ENCODE assay signal across 16 cellular contexts in the genomic region with DNA sequence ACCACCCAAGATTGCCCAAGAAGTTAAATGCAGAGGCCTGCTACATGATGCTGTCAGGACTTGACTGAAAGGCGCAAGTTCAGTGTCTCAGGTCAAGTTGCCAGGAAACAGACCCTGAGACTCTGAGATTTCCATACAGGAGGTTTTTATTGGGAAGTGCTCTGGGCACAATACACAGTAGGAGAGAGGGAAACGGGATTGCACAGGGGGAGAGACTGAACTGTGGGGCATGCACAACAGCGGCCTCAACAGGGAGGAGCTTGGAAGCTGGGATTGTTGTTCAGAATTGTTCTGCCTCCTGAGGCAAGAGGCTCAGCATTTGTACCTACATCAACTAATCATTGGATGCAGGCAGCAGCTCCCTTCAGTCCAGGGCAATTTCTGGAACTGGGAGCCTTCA. TPM values are rescaled to one million over a fixed set of nuclear protein-coding genes. Genes with fewer than 3 reads are reported as not detected.
A peak's percentile ranks its signal among the peaks of the same experiment; 100 is the strongest.
DNase-seq lines count a peak whose midpoint lies in the region; ATAC-seq and TF ChIP-seq lines count a peak whose summit lies in the region.
"Had no signal": no experiment of that assay in that cellular context is flagged by ENCODE, and none has a peak within 500 bp of the region (broad histone marks: within the 10 kb centered on the region; RNA-seq: fewer than 3 reads in every experiment).

No MANE protein-coding gene starts in this region.

- H3K36me3 Mint-ChIP-seq in activated CD8-positive, alpha-beta memory T cell treated with anti-CD3 and anti-CD28 coated beads, Interleukin-2, amount 10 ng/mL, durations not matched to agents 7 days and 5 days, result peaks cover 70% of the 10 kb centered on the region
- H3K36me3 Mint-ChIP-seq in WTC11, result no peaks in the 10 kb centered on the region

- no peaks in the 10 kb centered on the region for H3K27me3 Mint-ChIP-seq in activated CD8-positive, alpha-beta memory T cell treated with anti-CD3 and anti-CD28 coated beads, Interleukin-2, amount 10 ng/mL, durations not matched to agents 7 days and 5 days
- H3K27me3 Mint-ChIP-seq in WTC11 (ENCODE audit: low read depth), result peaks cover 13% of the 10 kb centered on the region
- H3K27me3 Mint-ChIP-seq: activated B cell treated with CpG ODN at 0.5 μM for 24 hours had no signal

- no peak for TF ChIP-seq POLR2A in spleen (IDR thresholded peaks at IDR 0.05)

- peak overlapping the region in 1 of 8 donors; percentile 15 for H3K4me3 ChIP-seq in spleen
- H3K4me3 ChIP-seq: A549 had no signal

- intact Hi-C loops in spleen (cut with DNase I; ENCODE audit: low total_unique reads), result loop anchor here (10.0 kb wide), 1 partner anchor 58 kb away; no protein-coding TSS in a partner anchor

- 69 to 79% (median 73%) methylated on average over 3 of the region's 3 CpGs for WGBS in spleen, 5 donors

- TF ChIP-seq CTCF in WTC11 (IDR thresholded peaks at IDR 0.05) (no peak), spleen (IDR thresholded peaks at IDR 0.05 in 8 of 11, conservative IDR thresholded peaks at IDR 0.05 in 3 of 11) (no peak)

- H3K9me3 ChIP-seq in spleen, result no peaks in the 10 kb centered on the region
- H3K9me3 ChIP-seq: A549 had no signal

- peak overlapping the region in 7 of 8 donors; percentile 67 to 96 (median 76) for H3K27ac ChIP-seq in spleen

- peaks cover 55% of the 10 kb centered on the region for H3K4me1 Mint-ChIP-seq in activated CD8-positive, alpha-beta memory T cell treated with anti-CD3 and anti-CD28 coated beads, Interleukin-2, amount 10 ng/mL, durations not matched to agents 7 days and 5 days
- H3K4me1 Mint-ChIP-seq in WTC11, result peaks cover 14% of the 10 kb centered on the region

- H3K4me3 Mint-ChIP-seq in activated CD8-positive, alpha-beta memory T cell treated with anti-CD3 and anti-CD28 coated beads, Interleukin-2, amount 10 ng/mL, durations not matched to agents 7 days and 5 days, result no peak overlapping the region
- H3K4me3 Mint-ChIP-seq in WTC11, result no peak overlapping the region

- in situ Hi-C loops in G401 (cut with HindIII; ENCODE audit: low sequenced_read_pairs), result no loop called here

- H3K4me1 ChIP-seq in spleen, result peaks cover 37 to 100% (median 78%) of the 10 kb centered on the region in 6 donors

- peak overlapping the region; percentile 63 for H3K27ac Mint-ChIP-seq in activated CD8-positive, alpha-beta memory T cell treated with anti-CD3 and anti-CD28 coated beads, Interleukin-2, amount 10 ng/mL, durations not matched to agents 7 days and 5 days
- H3K27ac Mint-ChIP-seq in WTC11, result no peak overlapping the region
- H3K27ac Mint-ChIP-seq: activated B cell treated with CpG ODN at 0.5 μM for 24 hours had no signal

- no peaks in the 10 kb centered on the region for H3K27me3 ChIP-seq in spleen (replicated peaks in 1 of 7)

- POLR2A ChIA-PET in WTC11 (lab: Charles Lee), result no interaction called here

- ATAC-seq in activated CD8-positive, alpha-beta memory T cell treated with anti-CD3 and anti-CD28 coated beads, Interleukin-2, amount 10 ng/mL, durations not matched to agents 7 days and 5 days, result no peak
- ATAC-seq in WTC11 (peak; percentile 82), GM21717 (IDR thresholded peaks at IDR 0.05; ENCODE audit: unreplicated experiment) (no peak)
- ATAC-seq: A549, PC-3, SK-N-SH treated with all-trans-retinoic acid at 6 μM for 48 hours had no signal

- no peaks in the 10 kb centered on the region for H3K9me3 Mint-ChIP-seq in activated CD8-positive, alpha-beta memory T cell treated with anti-CD3 and anti-CD28 coated beads, Interleukin-2, amount 10 ng/mL, durations not matched to agents 7 days and 5 days (ENCODE audit: low read depth)
- no peaks in the 10 kb centered on the region for H3K9me3 Mint-ChIP-seq in WTC11
- H3K9me3 Mint-ChIP-seq: activated B cell treated with CpG ODN at 0.5 μM for 24 hours had no signal

- DNase-seq in activated CD8-positive, alpha-beta memory T cell treated with anti-CD3 and anti-CD28 coated beads, Interleukin-2, amount 10 ng/mL, durations not matched to agents 7 days and 5 days, result no peak
- DNase-seq in activated CD8-positive, alpha-beta memory T cell treated with anti-CD3 and anti-CD28 coated beads, Interleukin-2, amount 50 U/mL, for 48 hours, result no peak
- DNase-seq in WTC11 (ENCODE audit: low spot score) (no peak), islet precursor cell (peak; percentile 60), spleen (no peak), G401 (ENCODE audit: low spot score) (no peak), AG08396 (ENCODE audit: low spot score) (no peak)
- DNase-seq: activated B cell treated with CpG ODN at 0.5 μM for 24 hours, cerebellar nuclear complex, NCI-H187 treated with DMSO at 0.1 percent for 48 hours, NCI-H524 treated with DMSO at 0.1 percent for 48 hours, PC-3, substantia nigra had no signal

- CTCF ChIA-PET in activated CD8-positive, alpha-beta memory T cell treated with anti-CD3 and anti-CD28 coated beads, Interleukin-2, amount 10 ng/mL, durations not matched to agents 7 days and 5 days (lab: Charles Lee), result interaction anchor here (1.0 to 1.7 kb wide), 2 partner anchors 21 to 52 kb away, joined by 3 to 5 read pairs; no protein-coding TSS in a partner anchor
- CTCF ChIA-PET in WTC11 (lab: Charles Lee), result no interaction called here

- H3K36me3 ChIP-seq in spleen, result peaks cover 0 to 36% (median 0%) of the 10 kb centered on the region in 6 donors

TF ChIP-seq in WTC11, 78 proteins besides CTCF, POLR2A, EP300 and RAD21 (continues in another document):
- no peak for TF ChIP-seq ZNF671 (CRISPR knock-in tag; IDR thresholded peaks at IDR 0.05)
- TF ChIP-seq, protein P1, sequence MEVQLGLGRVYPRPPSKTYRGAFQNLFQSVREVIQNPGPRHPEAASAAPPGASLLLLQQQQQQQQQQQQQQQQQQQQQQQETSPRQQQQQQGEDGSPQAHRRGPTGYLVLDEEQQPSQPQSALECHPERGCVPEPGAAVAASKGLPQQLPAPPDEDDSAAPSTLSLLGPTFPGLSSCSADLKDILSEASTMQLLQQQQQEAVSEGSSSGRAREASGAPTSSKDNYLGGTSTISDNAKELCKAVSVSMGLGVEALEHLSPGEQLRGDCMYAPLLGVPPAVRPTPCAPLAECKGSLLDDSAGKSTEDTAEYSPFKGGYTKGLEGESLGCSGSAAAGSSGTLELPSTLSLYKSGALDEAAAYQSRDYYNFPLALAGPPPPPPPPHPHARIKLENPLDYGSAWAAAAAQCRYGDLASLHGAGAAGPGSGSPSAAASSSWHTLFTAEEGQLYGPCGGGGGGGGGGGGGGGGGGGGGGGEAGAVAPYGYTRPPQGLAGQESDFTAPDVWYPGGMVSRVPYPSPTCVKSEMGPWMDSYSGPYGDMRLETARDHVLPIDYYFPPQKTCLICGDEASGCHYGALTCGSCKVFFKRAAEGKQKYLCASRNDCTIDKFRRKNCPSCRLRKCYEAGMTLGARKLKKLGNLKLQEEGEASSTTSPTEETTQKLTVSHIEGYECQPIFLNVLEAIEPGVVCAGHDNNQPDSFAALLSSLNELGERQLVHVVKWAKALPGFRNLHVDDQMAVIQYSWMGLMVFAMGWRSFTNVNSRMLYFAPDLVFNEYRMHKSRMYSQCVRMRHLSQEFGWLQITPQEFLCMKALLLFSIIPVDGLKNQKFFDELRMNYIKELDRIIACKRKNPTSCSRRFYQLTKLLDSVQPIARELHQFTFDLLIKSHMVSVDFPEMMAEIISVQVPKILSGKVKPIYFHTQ (CRISPR knock-in tag; IDR thresholded peaks at IDR 0.05), result no peak
- no peak for TF ChIP-seq SMAD3 (CRISPR knock-in tag; IDR thresholded peaks at IDR 0.05; ENCODE audit: borderline replicate concordance)
- TF ChIP-seq, protein P2, sequence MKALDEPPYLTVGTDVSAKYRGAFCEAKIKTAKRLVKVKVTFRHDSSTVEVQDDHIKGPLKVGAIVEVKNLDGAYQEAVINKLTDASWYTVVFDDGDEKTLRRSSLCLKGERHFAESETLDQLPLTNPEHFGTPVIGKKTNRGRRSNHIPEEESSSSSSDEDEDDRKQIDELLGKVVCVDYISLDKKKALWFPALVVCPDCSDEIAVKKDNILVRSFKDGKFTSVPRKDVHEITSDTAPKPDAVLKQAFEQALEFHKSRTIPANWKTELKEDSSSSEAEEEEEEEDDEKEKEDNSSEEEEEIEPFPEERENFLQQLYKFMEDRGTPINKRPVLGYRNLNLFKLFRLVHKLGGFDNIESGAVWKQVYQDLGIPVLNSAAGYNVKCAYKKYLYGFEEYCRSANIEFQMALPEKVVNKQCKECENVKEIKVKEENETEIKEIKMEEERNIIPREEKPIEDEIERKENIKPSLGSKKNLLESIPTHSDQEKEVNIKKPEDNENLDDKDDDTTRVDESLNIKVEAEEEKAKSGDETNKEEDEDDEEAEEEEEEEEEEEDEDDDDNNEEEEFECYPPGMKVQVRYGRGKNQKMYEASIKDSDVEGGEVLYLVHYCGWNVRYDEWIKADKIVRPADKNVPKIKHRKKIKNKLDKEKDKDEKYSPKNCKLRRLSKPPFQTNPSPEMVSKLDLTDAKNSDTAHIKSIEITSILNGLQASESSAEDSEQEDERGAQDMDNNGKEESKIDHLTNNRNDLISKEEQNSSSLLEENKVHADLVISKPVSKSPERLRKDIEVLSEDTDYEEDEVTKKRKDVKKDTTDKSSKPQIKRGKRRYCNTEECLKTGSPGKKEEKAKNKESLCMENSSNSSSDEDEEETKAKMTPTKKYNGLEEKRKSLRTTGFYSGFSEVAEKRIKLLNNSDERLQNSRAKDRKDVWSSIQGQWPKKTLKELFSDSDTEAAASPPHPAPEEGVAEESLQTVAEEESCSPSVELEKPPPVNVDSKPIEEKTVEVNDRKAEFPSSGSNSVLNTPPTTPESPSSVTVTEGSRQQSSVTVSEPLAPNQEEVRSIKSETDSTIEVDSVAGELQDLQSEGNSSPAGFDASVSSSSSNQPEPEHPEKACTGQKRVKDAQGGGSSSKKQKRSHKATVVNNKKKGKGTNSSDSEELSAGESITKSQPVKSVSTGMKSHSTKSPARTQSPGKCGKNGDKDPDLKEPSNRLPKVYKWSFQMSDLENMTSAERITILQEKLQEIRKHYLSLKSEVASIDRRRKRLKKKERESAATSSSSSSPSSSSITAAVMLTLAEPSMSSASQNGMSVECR (CRISPR knock-in tag; IDR thresholded peaks at IDR 0.05; ENCODE audit: borderline replicate concordance), result no peak

RNA-seq across cellular contexts. Expression of gene STX11, which starts 6.7 kb away (rescaled TPM):
- 10 to 100 TPM; 26.5 to 29.0 TPM for total RNA-seq in activated CD8-positive, alpha-beta memory T cell treated with anti-CD3 and anti-CD28 coated beads, Interleukin-2, amount 10 ng/mL, durations not matched to agents 7 days and 5 days
- total RNA-seq in WTC11 (2021) (0.17 to 0.30 TPM (median 0.27 TPM) in 3 replicates), spleen (10 to 100 TPM; 34.8 to 76.0 (median 52.0) TPM)
- 10 to 100 TPM in 1 of 3 donors, 1 to 10 TPM in 2; 5.9 to 14.4 (median 9.3) TPM for polyA plus RNA-seq in spleen
- total RNA-seq in G401 (2014; rRNA removed; shearing (Covaris generic)), result 0.07 TPM in 1 of 2 replicates, not detected in the other

Comparison
In these comparisons a context has a peak if more than half of its experiments do, and no peak if none do; other contexts are left out.
1. RNA of gene STX11, which starts 6.7 kb away (total RNA-seq): 34.8 to 76.0 TPM in spleen and 26.5 to 29.0 TPM in activated CD8-positive, alpha-beta memory T cell treated with anti-CD3 and anti-CD28 coated beads, Interleukin-2, amount 10 ng/mL, durations not matched to agents 7 days and 5 days; 0.17 to 0.30 TPM in WTC11 and 0.07 TPM in G401; every median in the first group is over 10 times any median in the second.